ENCODE assay signal across 24 cellular contexts in the genomic region with DNA sequence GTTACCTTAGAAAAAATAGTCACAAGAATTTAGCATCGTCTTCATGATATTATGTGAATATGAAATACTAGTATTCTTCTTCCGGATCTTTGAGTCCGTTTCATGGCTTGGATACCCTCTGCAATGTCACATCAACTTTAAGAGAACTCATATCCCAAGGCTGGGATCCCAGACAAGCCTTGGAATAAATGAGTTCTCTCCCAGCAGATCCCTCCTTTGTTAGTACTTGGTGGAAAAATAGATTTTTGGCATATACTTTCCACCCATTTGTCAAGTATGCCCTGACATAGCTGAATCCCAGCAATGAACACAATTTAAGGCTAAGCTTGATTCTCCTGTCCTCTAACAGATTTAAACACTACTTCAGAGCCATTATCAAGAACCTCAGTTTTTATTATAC.
"Had no signal": no experiment of that assay in that cellular context is flagged by ENCODE, and none has a peak within 500 bp of the region (broad histone marks: within the 10 kb centered on the region; RNA-seq: fewer than 3 reads in every experiment).

No MANE protein-coding gene starts in this region.

- H3K9ac ChIP-seq: neural progenitor cell, parathyroid adenoma had no signal

- H3K9me3 ChIP-seq: ovary, right lobe of liver, sigmoid colon, stomach, thoracic aorta, thyroid gland, tibial nerve, upper lobe of right lung, uterus had no signal

- H3K27me3 ChIP-seq: neural progenitor cell, ovary, right lobe of liver, sigmoid colon, stomach, thyroid gland, tibial nerve, upper lobe of right lung, uterus had no signal

- H3K4me1 ChIP-seq: neural progenitor cell, right lobe of liver, sigmoid colon, thyroid gland, tibial nerve, upper lobe of right lung, uterus had no signal

- H3K27ac ChIP-seq: neural progenitor cell, ovary, parathyroid adenoma, psoas muscle, right lobe of liver, sigmoid colon, stomach, thoracic aorta, thyroid gland, tibial nerve, upper lobe of right lung, uterus had no signal

- ATAC-seq: natural killer cell; psoas muscle; right cardiac atrium; right lobe of liver; stimulated activated effector memory CD8-positive, alpha-beta T cell treated with anti-CD3 and anti-CD28 coated beads, Interleukin-12 subunit alpha, Interleukin-12 subunit beta, amount 100 ng/mL, for 72 hours; stimulated activated naive B cell treated with anti-CD40 and anti-IgM and Interleukin-4, amounts not matched to agents 10 μg/mL and 1 μg/mL and 100 μg/mL, for 72 hours; upper lobe of right lung had no signal

- H3K36me3 ChIP-seq: neural progenitor cell, ovary, right lobe of liver, sigmoid colon, stomach, thoracic aorta, thyroid gland, tibial nerve, upper lobe of right lung, uterus had no signal

- DNase-seq: natural killer cell; occipital lobe; ovary; posterior cingulate gyrus; psoas muscle; right cardiac atrium; right lobe of liver; sigmoid colon; small intestine; stimulated activated CD4-positive, alpha-beta T cell treated with anti-CD3 and anti-CD28 coated beads, Interleukin-15, amount 100 ng/mL, for 24 hours; stimulated activated CD4-positive, alpha-beta T cell treated with anti-CD3 and anti-CD28 coated beads, Interleukin-2, amount 100 ng/mL, for 24 hours; stimulated activated CD4-positive, alpha-beta T cell treated with anti-CD3 and anti-CD28 coated beads, Interleukin-2, amount 100 ng/mL, for 48 hours; stimulated activated CD4-positive, alpha-beta T cell treated with anti-CD3 and anti-CD28 coated beads, Interleukin-4, amount 100 ng/mL, for 24 hours; stimulated activated naive B cell treated with anti-CD40 and anti-IgM and Interleukin-4, amounts not matched to agents 10 μg/mL and 1 μg/mL and 100 μg/mL, for 72 hours; stimulated activated naive CD4-positive, alpha-beta T cell treated with Interleukin-2 at 50 U/mL for 16 hours; stomach; thyroid gland; upper lobe of right lung; uterus had no signal

- H3K4me3 ChIP-seq: neural progenitor cell, ovary, psoas muscle, right lobe of liver, sigmoid colon, stomach, thoracic aorta, thyroid gland, tibial nerve, upper lobe of right lung, uterus had no signal
